ENCODE assay signal across 8 cellular contexts in the genomic region with DNA sequence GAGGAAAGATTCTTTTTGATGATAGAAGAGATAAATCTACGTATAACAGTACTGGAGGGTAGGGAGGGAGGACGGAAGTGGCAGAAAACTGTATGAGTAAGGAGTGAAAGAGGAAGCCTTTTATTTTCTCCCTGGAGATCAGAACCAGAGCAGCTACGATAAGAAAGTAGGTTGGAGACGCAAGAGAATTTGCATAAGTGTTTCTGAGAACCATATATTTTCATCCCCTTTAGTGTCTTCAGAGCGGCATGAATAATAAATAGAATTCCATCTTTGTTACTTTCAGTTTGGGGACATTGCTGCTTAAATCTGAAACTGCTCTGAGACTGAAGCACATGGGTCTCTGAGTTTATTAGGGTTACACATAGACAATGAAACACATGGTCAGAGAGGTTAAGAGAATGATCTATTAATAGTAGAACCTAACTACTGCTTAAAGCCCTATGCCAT.
A peak's percentile ranks its signal among the peaks of the same experiment; 100 is the strongest.
DNase-seq lines count a peak whose midpoint lies in the region; ATAC-seq lines count a peak whose summit lies in the region.

No MANE protein-coding gene starts in this region.

- H3K27me3 Mint-ChIP-seq in activated T-helper 2 cell treated with anti-CD3 and anti-CD28 coated beads, Interferon-gamma antibody, Interleukin-2, Interleukin-4, amounts not matched to agents 10 μg/mL and 5 μg/mL and 100 μg/mL, durations not matched to agents 14 hours and 24 hours and 36 hours (ENCODE audit: low read depth), result peaks cover 9% of the 10 kb centered on the region

- DNase-seq in CD1c-positive myeloid dendritic cell (ENCODE audit: extremely low spot score), result peak; percentile 61
- DNase-seq in activated T-helper 2 cell treated with anti-CD3 and anti-CD28 coated beads, Interferon-gamma antibody, Interleukin-2, Interleukin-4, amounts not matched to agents 10 μg/mL and 5 μg/mL and 100 μg/mL, durations not matched to agents 14 hours and 24 hours and 36 hours (ENCODE audit: low spot score), result no peak
- DNase-seq in stimulated activated effector memory CD8-positive, alpha-beta T cell treated with anti-CD3 and anti-CD28 coated beads, Interleukin-12 subunit alpha, Interleukin-12 subunit beta, amount 100 ng/mL, for 72 hours (ENCODE audit: low spot score in 2 of 2), result no peak
- no peak for DNase-seq in 8988T
- DNase-seq in HK-2 (ENCODE audit: unreplicated experiment), result no peak
- no peak for DNase-seq in activated CD4-positive, alpha-beta T cell treated with anti-CD3 and anti-CD28 coated beads, Interleukin-2, amount 50 U/mL, for 48 hours

- H3K9me3 Mint-ChIP-seq in activated T-helper 2 cell treated with anti-CD3 and anti-CD28 coated beads, Interferon-gamma antibody, Interleukin-2, Interleukin-4, amounts not matched to agents 10 μg/mL and 5 μg/mL and 100 μg/mL, durations not matched to agents 14 hours and 24 hours and 36 hours, result no peaks in the 10 kb centered on the region
- no peaks in the 10 kb centered on the region for H3K9me3 Mint-ChIP-seq in stimulated activated effector memory CD8-positive, alpha-beta T cell treated with anti-CD3 and anti-CD28 coated beads, Interleukin-12 subunit alpha, Interleukin-12 subunit beta, amount 100 ng/mL, for 72 hours

- ATAC-seq in GM19324 (IDR thresholded peaks at IDR 0.05; ENCODE audit: low FRiP score, unreplicated experiment) (peak; percentile 72), HG03280 (IDR thresholded peaks at IDR 0.05; ENCODE audit: unreplicated experiment) (peak; percentile 77)
- peak; percentile 70 for ATAC-seq in stimulated activated effector memory CD8-positive, alpha-beta T cell treated with anti-CD3 and anti-CD28 coated beads, Interleukin-12 subunit alpha, Interleukin-12 subunit beta, amount 100 ng/mL, for 72 hours

- no peaks in the 10 kb centered on the region for H3K36me3 Mint-ChIP-seq in activated T-helper 2 cell treated with anti-CD3 and anti-CD28 coated beads, Interferon-gamma antibody, Interleukin-2, Interleukin-4, amounts not matched to agents 10 μg/mL and 5 μg/mL and 100 μg/mL, durations not matched to agents 14 hours and 24 hours and 36 hours (ENCODE audit: low read depth)
- H3K36me3 Mint-ChIP-seq in stimulated activated effector memory CD8-positive, alpha-beta T cell treated with anti-CD3 and anti-CD28 coated beads, Interleukin-12 subunit alpha, Interleukin-12 subunit beta, amount 100 ng/mL, for 72 hours, result no peaks in the 10 kb centered on the region

- intact Hi-C loops in activated T-helper 2 cell treated with anti-CD3 and anti-CD28 coated beads, Interferon-gamma antibody, Interleukin-2, Interleukin-4, amounts not matched to agents 10 μg/mL and 5 μg/mL and 100 μg/mL, durations not matched to agents 14 hours and 24 hours and 36 hours (cut with micrococcal nuclease), result loop anchor here (1.0 to 5.0 kb wide), 5 partner anchors 12 to 398 kb away; no protein-coding TSS in a partner anchor

- peak overlapping the region; percentile 40 for H3K4me3 Mint-ChIP-seq in activated T-helper 2 cell treated with anti-CD3 and anti-CD28 coated beads, Interferon-gamma antibody, Interleukin-2, Interleukin-4, amounts not matched to agents 10 μg/mL and 5 μg/mL and 100 μg/mL, durations not matched to agents 14 hours and 24 hours and 36 hours (ENCODE audit: low read depth)
- H3K4me3 Mint-ChIP-seq in stimulated activated effector memory CD8-positive, alpha-beta T cell treated with anti-CD3 and anti-CD28 coated beads, Interleukin-12 subunit alpha, Interleukin-12 subunit beta, amount 100 ng/mL, for 72 hours, result no peak overlapping the region

- peaks cover 54% of the 10 kb centered on the region for H3K4me1 Mint-ChIP-seq in activated T-helper 2 cell treated with anti-CD3 and anti-CD28 coated beads, Interferon-gamma antibody, Interleukin-2, Interleukin-4, amounts not matched to agents 10 μg/mL and 5 μg/mL and 100 μg/mL, durations not matched to agents 14 hours and 24 hours and 36 hours (ENCODE audit: low read depth)
- no peaks in the 10 kb centered on the region for H3K4me1 Mint-ChIP-seq in stimulated activated effector memory CD8-positive, alpha-beta T cell treated with anti-CD3 and anti-CD28 coated beads, Interleukin-12 subunit alpha, Interleukin-12 subunit beta, amount 100 ng/mL, for 72 hours

- H3K27ac Mint-ChIP-seq in activated T-helper 2 cell treated with anti-CD3 and anti-CD28 coated beads, Interferon-gamma antibody, Interleukin-2, Interleukin-4, amounts not matched to agents 10 μg/mL and 5 μg/mL and 100 μg/mL, durations not matched to agents 14 hours and 24 hours and 36 hours, result peak overlapping the region; percentile 26
- H3K27ac Mint-ChIP-seq in stimulated activated effector memory CD8-positive, alpha-beta T cell treated with anti-CD3 and anti-CD28 coated beads, Interleukin-12 subunit alpha, Interleukin-12 subunit beta, amount 100 ng/mL, for 72 hours, result no peak overlapping the region
